ENCODE assay signal across 1 cellular context in the genomic region with DNA sequence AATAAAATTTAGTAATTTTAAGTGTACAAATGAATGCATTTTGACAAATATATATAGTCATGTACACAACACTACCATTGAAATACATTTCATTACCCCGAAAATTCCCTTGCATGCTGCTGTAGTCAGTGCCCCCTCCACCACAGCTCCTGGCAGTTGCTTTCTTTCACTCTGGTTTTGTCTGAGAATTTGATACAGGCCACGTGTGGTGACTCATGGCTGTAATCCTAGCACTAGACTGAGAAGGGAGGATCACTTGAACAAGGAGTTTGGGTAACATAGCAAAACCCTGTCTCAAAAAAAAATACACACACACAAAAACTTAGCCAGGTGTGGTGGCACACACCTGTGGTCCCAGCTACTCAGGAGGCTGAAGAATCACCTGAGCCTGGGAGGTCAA.
TF ChIP-seq lines count a peak whose summit lies in the region.

No MANE protein-coding gene starts in this region.

TF ChIP-seq in GM23338, 12 proteins besides CTCF, POLR2A, EP300 and RAD21 (continued from another document):
- TF ChIP-seq, protein P1, sequence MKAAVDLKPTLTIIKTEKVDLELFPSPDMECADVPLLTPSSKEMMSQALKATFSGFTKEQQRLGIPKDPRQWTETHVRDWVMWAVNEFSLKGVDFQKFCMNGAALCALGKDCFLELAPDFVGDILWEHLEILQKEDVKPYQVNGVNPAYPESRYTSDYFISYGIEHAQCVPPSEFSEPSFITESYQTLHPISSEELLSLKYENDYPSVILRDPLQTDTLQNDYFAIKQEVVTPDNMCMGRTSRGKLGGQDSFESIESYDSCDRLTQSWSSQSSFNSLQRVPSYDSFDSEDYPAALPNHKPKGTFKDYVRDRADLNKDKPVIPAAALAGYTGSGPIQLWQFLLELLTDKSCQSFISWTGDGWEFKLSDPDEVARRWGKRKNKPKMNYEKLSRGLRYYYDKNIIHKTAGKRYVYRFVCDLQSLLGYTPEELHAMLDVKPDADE (IDR thresholded peaks at IDR 0.05): no peak
- TF ChIP-seq POLR2AphosphoS5 (IDR thresholded peaks at IDR 0.05; ENCODE audit: low read depth): no peak
- no peak for TF ChIP-seq EZH2 (IDR thresholded peaks at IDR 0.05; ENCODE audit: low read depth, unreplicated experiment)
- TF ChIP-seq, protein P2, sequence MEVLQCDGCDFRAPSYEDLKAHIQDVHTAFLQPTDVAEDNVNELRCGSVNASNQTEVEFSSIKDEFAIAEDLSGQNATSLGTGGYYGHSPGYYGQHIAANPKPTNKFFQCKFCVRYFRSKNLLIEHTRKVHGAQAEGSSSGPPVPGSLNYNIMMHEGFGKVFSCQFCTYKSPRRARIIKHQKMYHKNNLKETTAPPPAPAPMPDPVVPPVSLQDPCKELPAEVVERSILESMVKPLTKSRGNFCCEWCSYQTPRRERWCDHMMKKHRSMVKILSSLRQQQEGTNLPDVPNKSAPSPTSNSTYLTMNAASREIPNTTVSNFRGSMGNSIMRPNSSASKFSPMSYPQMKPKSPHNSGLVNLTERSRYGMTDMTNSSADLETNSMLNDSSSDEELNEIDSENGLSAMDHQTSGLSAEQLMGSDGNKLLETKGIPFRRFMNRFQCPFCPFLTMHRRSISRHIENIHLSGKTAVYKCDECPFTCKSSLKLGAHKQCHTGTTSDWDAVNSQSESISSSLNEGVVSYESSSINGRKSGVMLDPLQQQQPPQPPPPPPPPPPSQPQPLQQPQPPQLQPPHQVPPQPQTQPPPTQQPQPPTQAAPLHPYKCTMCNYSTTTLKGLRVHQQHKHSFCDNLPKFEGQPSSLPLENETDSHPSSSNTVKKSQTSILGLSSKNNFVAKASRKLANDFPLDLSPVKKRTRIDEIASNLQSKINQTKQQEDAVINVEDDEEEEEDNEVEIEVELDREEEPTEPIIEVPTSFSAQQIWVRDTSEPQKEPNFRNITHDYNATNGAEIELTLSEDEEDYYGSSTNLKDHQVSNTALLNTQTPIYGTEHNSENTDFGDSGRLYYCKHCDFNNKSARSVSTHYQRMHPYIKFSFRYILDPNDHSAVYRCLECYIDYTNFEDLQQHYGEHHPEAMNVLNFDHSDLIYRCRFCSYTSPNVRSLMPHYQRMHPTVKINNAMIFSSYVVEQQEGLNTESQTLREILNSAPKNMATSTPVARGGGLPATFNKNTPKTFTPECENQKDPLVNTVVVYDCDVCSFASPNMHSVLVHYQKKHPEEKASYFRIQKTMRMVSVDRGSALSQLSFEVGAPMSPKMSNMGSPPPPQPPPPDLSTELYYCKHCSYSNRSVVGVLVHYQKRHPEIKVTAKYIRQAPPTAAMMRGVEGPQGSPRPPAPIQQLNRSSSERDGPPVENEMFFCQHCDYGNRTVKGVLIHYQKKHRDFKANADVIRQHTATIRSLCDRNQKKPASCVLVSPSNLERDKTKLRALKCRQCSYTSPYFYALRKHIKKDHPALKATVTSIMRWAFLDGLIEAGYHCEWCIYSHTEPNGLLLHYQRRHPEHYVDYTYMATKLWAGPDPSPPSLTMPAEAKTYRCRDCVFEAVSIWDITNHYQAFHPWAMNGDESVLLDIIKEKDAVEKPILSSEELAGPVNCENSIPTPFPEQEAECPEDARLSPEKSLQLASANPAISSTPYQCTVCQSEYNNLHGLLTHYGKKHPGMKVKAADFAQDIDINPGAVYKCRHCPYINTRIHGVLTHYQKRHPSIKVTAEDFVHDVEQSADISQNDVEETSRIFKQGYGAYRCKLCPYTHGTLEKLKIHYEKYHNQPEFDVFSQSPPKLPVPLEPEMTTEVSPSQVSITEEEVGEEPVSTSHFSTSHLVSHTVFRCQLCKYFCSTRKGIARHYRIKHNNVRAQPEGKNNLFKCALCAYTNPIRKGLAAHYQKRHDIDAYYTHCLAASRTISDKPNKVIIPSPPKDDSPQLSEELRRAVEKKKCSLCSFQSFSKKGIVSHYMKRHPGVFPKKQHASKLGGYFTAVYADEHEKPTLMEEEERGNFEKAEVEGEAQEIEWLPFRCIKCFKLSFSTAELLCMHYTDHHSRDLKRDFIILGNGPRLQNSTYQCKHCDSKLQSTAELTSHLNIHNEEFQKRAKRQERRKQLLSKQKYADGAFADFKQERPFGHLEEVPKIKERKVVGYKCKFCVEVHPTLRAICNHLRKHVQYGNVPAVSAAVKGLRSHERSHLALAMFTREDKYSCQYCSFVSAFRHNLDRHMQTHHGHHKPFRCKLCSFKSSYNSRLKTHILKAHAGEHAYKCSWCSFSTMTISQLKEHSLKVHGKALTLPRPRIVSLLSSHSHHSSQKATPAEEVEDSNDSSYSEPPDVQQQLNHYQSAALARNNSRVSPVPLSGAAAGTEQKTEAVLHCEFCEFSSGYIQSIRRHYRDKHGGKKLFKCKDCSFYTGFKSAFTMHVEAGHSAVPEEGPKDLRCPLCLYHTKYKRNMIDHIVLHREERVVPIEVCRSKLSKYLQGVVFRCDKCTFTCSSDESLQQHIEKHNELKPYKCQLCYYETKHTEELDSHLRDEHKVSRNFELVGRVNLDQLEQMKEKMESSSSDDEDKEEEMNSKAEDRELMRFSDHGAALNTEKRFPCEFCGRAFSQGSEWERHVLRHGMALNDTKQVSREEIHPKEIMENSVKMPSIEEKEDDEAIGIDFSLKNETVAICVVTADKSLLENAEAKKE (CRISPR knock-in tag; IDR thresholded peaks at IDR 0.05): no peak
- no peak for TF ChIP-seq ZNF331 (CRISPR knock-in tag; IDR thresholded peaks at IDR 0.05; ENCODE audit: low read depth)
- no peak for TF ChIP-seq JUNB (IDR thresholded peaks at IDR 0.05; ENCODE audit: unreplicated experiment)
